33 cellular contexts compared by ENCODE assay signal in the genomic region with DNA sequence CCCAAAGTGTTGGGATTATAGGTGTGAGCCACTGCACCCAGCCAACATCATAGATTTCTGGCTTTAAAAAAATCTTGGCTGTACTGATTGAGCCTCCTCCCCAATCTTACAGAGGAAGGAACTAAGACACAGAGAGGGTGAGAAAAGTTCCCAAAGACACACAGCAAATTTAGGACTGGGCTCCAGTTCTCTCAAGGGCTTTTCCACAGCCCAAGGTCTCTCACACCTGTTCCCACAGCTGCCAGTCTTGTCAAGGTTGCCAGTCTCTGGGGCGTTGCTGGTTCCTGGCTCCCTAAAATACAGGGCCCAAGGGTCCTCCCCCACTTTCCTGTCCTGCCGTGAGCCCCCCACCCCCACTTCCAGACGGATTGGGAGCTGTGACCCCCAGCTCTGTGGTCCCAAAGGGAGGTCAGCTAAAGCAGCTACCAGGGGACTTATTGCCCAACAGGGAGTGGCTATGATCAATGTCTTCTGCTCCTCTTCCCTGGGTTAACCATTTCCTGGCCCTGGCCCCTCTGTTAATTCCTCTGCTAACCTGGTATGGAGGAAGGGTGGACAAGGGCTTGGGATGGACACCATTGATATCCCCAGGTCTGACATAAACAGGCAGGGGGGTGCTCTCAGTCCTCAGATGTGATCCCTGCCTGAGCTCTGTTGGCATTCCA. TPM values are rescaled to one million over a fixed set of nuclear protein-coding genes. Genes with fewer than 3 reads are reported as not detected.
"Had no signal": no experiment of that assay in that cellular context is flagged by ENCODE, and none has a peak within 500 bp of the region (broad histone marks: within the 10 kb centered on the region; RNA-seq: fewer than 3 reads in every experiment).

No MANE protein-coding gene starts in this region.

- H3K4me3 ChIP-seq: coronary artery, esophagus squamous epithelium, gastroesophageal sphincter, heart right ventricle, left lung, lower lobe of right lung, mucosa of descending colon had no signal

- FAIRE-seq: colon, endometrium, frontal cortex, islet of Langerhans, keratinocyte had no signal

- H3K36me3 Mint-ChIP-seq: mesothelial cell of epicardium; naive thymus-derived CD4-positive, alpha-beta T cell had no signal

- H3K27ac Mint-ChIP-seq: dendritic cell treated with granulocyte-macrophage colony-stimulating factor and Interleukin-4, amounts not matched to agents 40 ng/mL and 50 ng/mL, for 4 days; effector memory CD8-positive, alpha-beta T cell; endodermal cell; mesothelial cell of epicardium; naive thymus-derived CD4-positive, alpha-beta T cell had no signal

- H3K4me1 Mint-ChIP-seq: endodermal cell had no signal

- H3K4me3 Mint-ChIP-seq: dendritic cell treated with granulocyte-macrophage colony-stimulating factor and Interleukin-4, amounts not matched to agents 40 ng/mL and 50 ng/mL, for 4 days; effector memory CD8-positive, alpha-beta T cell; endodermal cell; mesothelial cell of epicardium; naive thymus-derived CD4-positive, alpha-beta T cell had no signal

- ATAC-seq: effector memory CD8-positive, alpha-beta T cell; esophagus mucosa; foreskin keratinocyte; gastroesophageal sphincter; heart right ventricle; left cardiac atrium; left lung; left ventricle myocardium superior; lower lobe of right lung; mucosa of descending colon; naive thymus-derived CD4-positive, alpha-beta T cell had no signal

- H3K9me3 Mint-ChIP-seq: dendritic cell treated with granulocyte-macrophage colony-stimulating factor and Interleukin-4, amounts not matched to agents 40 ng/mL and 50 ng/mL, for 4 days; effector memory CD8-positive, alpha-beta T cell; endodermal cell; mesothelial cell of epicardium; naive thymus-derived CD4-positive, alpha-beta T cell had no signal

- DNase-seq: effector CD8-positive, alpha-beta T cell; effector memory CD8-positive, alpha-beta T cell; endodermal cell; erythroblast; esophagus squamous epithelium; foreskin keratinocyte; glutamatergic neuron; heart right ventricle; hippocampal formation; left cardiac atrium; left lung; left ventricle myocardium superior; lower lobe of right lung; mesenchymal stem cell; mucosa of descending colon; naive thymus-derived CD4-positive, alpha-beta T cell had no signal

- H3K9me3 ChIP-seq: esophagus squamous epithelium, gastroesophageal sphincter, heart right ventricle, left lung, lower lobe of right lung, mucosa of descending colon had no signal

- H3K27me3 ChIP-seq: esophagus squamous epithelium, foreskin keratinocyte, gastroesophageal sphincter had no signal

- H3K36me3 ChIP-seq: esophagus squamous epithelium, gastroesophageal sphincter, heart right ventricle, left lung, lower lobe of right lung had no signal

- H3K27ac ChIP-seq: coronary artery, epithelial cell of prostate, esophagus squamous epithelium, foreskin keratinocyte, gastroesophageal sphincter, heart right ventricle, left lung, lower lobe of right lung had no signal

RNA-seq across cellular contexts. Expression of a gene that starts 3.1 kb away (rescaled TPM):
- total RNA-seq: dermis microvascular lymphatic vessel endothelial cell; endodermal cell; fibroblast of lung; fibroblast of villous mesenchyme; frontal cortex; gastroesophageal sphincter; heart right ventricle; kidney epithelial cell; left cardiac atrium; left lung; left ventricle myocardium superior; lower lobe of right lung; lung microvascular endothelial cell; mesenteric fat pad; mesothelial cell of epicardium; mucosa of descending colon; naive thymus-derived CD4-positive, alpha-beta T cell had no signal
- polyA plus RNA-seq: fibroblast of lung; heart right ventricle; naive thymus-derived CD4-positive, alpha-beta T cell had no signal

RNA-seq across cellular contexts. Expression of a gene that starts 10.0 kb away (rescaled TPM):
- total RNA-seq: dermis microvascular lymphatic vessel endothelial cell; esophagus mucosa; esophagus squamous epithelium; fibroblast of lung; fibroblast of villous mesenchyme; frontal cortex; gastroesophageal sphincter; kidney epithelial cell; left cardiac atrium; left lung; left ventricle myocardium superior; lower lobe of right lung; lung microvascular endothelial cell; mesenteric fat pad; mucosa of descending colon; naive thymus-derived CD4-positive, alpha-beta T cell had no signal
- polyA plus RNA-seq: fibroblast of lung; heart right ventricle; naive thymus-derived CD4-positive, alpha-beta T cell had no signal
